ENCODE assay signal across 9 cellular contexts in the genomic region with DNA sequence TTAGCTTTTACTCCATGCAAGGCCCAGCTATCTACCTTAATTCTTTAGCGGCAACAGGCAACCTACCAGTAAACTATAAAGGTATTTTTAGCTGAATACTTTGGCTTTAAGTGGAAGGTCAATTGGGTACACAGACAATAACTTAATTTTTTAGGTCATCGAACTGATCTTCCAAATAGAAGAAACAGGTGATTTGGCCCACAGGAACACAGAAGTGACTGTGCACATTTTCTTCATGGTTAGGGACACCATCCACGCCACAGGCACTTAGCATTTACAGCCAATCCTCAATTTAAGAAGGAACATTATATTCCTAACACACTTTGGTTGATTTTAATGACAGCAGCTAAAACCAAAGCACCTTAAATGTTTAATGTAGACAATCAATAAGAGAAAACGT. TPM values are rescaled to one million over a fixed set of nuclear protein-coding genes. Genes with fewer than 3 reads are reported as not detected.
DNase-seq lines count a peak whose midpoint lies in the region; ATAC-seq, FAIRE-seq and TF ChIP-seq lines count a peak whose summit lies in the region.
"Had no signal": no experiment of that assay in that cellular context is flagged by ENCODE, and none has a peak within 500 bp of the region (broad histone marks: within the 10 kb centered on the region; RNA-seq: fewer than 3 reads in every experiment).

No MANE protein-coding gene starts in this region.

- DNase-seq in K562 (ENCODE audit: extremely low read depth in 1 of 4, low spot score in 3 of 4) (peak in 1 of 4 experiments; percentile 47), mesothelial cell of epicardium (ENCODE audit: low spot score in 2 of 2, unreplicated experiment in 2 of 2) (no peak), ovary (no peak)
- no peak for DNase-seq in activated CD4-positive, CD25-positive, alpha-beta regulatory T cell treated with anti-CD3 and anti-CD28 coated beads, Interleukin-2, amount 50 U/mL, for 72 hours
- DNase-seq: effector CD4-positive, alpha-beta T cell had no signal

- intact Hi-C loops in K562 (cut with micrococcal nuclease): loop anchor here (5.0 kb wide), 2 partner anchors 40 to 110 kb away; partner anchors contain the start of genes ATOSA and MYO5A
- intact Hi-C loops in ovary (cut with DNase I): no loop called here

- H3K27me3 ChIP-seq in ACC112 (ENCODE audit: insufficient read depth, low read length) (no peaks in the 10 kb centered on the region), HUES48 (ENCODE audit: control insufficient read depth, insufficient read depth, low read length) (no peaks in the 10 kb centered on the region), K562 (ENCODE audit: control insufficient read depth in 2 of 2, insufficient read depth in 2 of 2, low read length in 2 of 2) (no peaks in the 10 kb centered on the region), ovary (no peaks in the 10 kb centered on the region)

- H3K4me1 Mint-ChIP-seq in mesothelial cell of epicardium: peaks cover 20% of the 10 kb centered on the region

- H3K27ac Mint-ChIP-seq in mesothelial cell of epicardium: peak overlapping the region; percentile 21

- TF ChIP-seq CTCF in K562 (IDR thresholded peaks at IDR 0.05 in 2 of 3, conservative IDR thresholded peaks at IDR 0.05 in 1 of 3; ENCODE audit: insufficient read depth in 2 of 3, low read depth in 1 of 3, low read length in 3 of 3): no peak
- no peak for TF ChIP-seq CTCF in mesothelial cell of epicardium (IDR thresholded peaks at IDR 0.05; ENCODE audit: unreplicated experiment)
- no peak for TF ChIP-seq CTCF in ovary (IDR thresholded peaks at IDR 0.05)

- H3K4me1 ChIP-seq in ACC112 (ENCODE audit: control insufficient read depth, insufficient read depth, low read length, unreplicated experiment): peaks cover 7% of the 10 kb centered on the region
- H3K4me1 ChIP-seq in HUES48 (ENCODE audit: control insufficient read depth, insufficient read depth, low read length): peaks cover 15% of the 10 kb centered on the region
- H3K4me1 ChIP-seq in K562 (replicated peaks in 1 of 2; ENCODE audit: control insufficient read depth in 2 of 2, insufficient read depth in 2 of 2, low read length in 2 of 2): peaks cover 10 to 13% of the 10 kb centered on the region in 2 experiments; a peak in 4 of 5 replicates
- peaks cover 10% of the 10 kb centered on the region for H3K4me1 ChIP-seq in ovary (ENCODE audit: insufficient read depth)

- ATAC-seq in K562: peak; percentile 16; the same call in 1 of the 3 replicates
- no peak for ATAC-seq in HG03565 (IDR thresholded peaks at IDR 0.05; ENCODE audit: unreplicated experiment)
- ATAC-seq in HG03354 (IDR thresholded peaks at IDR 0.05; ENCODE audit: poor library complexity, severe bottlenecking, unreplicated experiment): no peak

- H3K9me3 ChIP-seq in HUES48 (ENCODE audit: control insufficient read depth, insufficient read depth, low read length) (no peaks in the 10 kb centered on the region), K562 (replicated peaks; ENCODE audit: control insufficient read depth, insufficient read depth, low read depth, low read length) (no peaks in the 10 kb centered on the region), ovary (no peaks in the 10 kb centered on the region)

- no peaks in the 10 kb centered on the region for H3K9me1 ChIP-seq in K562 (ENCODE audit: control insufficient read depth, insufficient read depth, low read length)

- H3K9ac ChIP-seq in HUES48 (ENCODE audit: low read depth, low read length): no peak overlapping the region
- peak overlapping the region in 1 of 2 experiments; percentile 97; a peak in 2 of 4 replicates for H3K9ac ChIP-seq in K562 (ENCODE audit: insufficient read depth in 1 of 2, low read depth in 2 of 2, low read length in 2 of 2)

- H3K4me3 ChIP-seq in ACC112 (ENCODE audit: low read depth, low read length) (peak overlapping the region; percentile 98), HUES48 (ENCODE audit: low read depth, low read length) (peak overlapping the region; percentile 98), K562 (peak overlapping the region; percentile 69), ovary (no peak overlapping the region)

- CTCF ChIA-PET in K562 (lab: Yijun Ruan, JAX; ENCODE audit: low intra/inter-chr PET ratio): no interaction called here

- BruUV-seq in K562 (replicated peaks; lab: Mats Ljungman, UMichigan): no TSS peak

- peaks cover 2% of the 10 kb centered on the region; the same call in 1 of the 2 replicates for H4K20me1 ChIP-seq in K562 (replicated peaks; ENCODE audit: control insufficient read depth, insufficient read depth, low read length)

- peak; percentile 48 for FAIRE-seq in K562 (lab: Jason Lieb, UNC)

- POLR2A ChIA-PET in K562 (lab: Yijun Ruan, JAX): interaction anchor here (0.7 to 1.8 kb wide), 5 partner anchors 9 to 331 kb away, joined by 3 to 8 read pairs (median 7); no protein-coding TSS in a partner anchor

- in situ Hi-C loops in K562 (cut with MboI): no loop called here

- H3K36me3 ChIP-seq in ACC112 (ENCODE audit: insufficient read depth, low read length) (peaks cover 8% of the 10 kb centered on the region; the same call in 1 of the 2 replicates), HUES48 (ENCODE audit: control insufficient read depth, insufficient read depth, low read length) (no peaks in the 10 kb centered on the region), K562 (ENCODE audit: control insufficient read depth, insufficient read depth, low read length) (peaks cover 14% of the 10 kb centered on the region; the same call in 2 of the 3 replicates), ovary (no peaks in the 10 kb centered on the region)

- peaks cover 2% of the 10 kb centered on the region for H3K36me3 Mint-ChIP-seq in mesothelial cell of epicardium

- no peak for TF ChIP-seq EP300 in K562 (IDR thresholded peaks at IDR 0.05; ENCODE audit: low read length)
- no peak for TF ChIP-seq EP300 in ovary (IDR thresholded peaks at IDR 0.05)

- H3K27ac ChIP-seq in ACC112 (ENCODE audit: low read depth, low read length): no peak overlapping the region
- H3K27ac ChIP-seq in HUES48 (ENCODE audit: low read depth, low read length): no peak overlapping the region
- peak overlapping the region; percentile 90 for H3K27ac ChIP-seq in K562 (ENCODE audit: extremely low read depth, low read depth, low read length)
- H3K27ac ChIP-seq in ovary: no peak overlapping the region

- WGBS in K562 (ENCODE audit: insufficient coverage, low coverage, missing lambda C conversion rate): 0% methylated on average over 4 of the region's 4 CpGs
- 65 to 69% (median 68%) methylated on average over 4 of the region's 4 CpGs for WGBS in ovary, 3 donors

- H3K4me3 Mint-ChIP-seq in mesothelial cell of epicardium: peak overlapping the region; percentile 89

- peak overlapping the region; percentile 94 for H3K4me2 ChIP-seq in K562 (ENCODE audit: insufficient read depth, low read length)

- no peak for TF ChIP-seq RAD21 in K562 (CRISPR knock-in tag; conservative IDR thresholded peaks at IDR 0.05 in 1 of 2, IDR thresholded peaks at IDR 0.05 in 1 of 2)

- H3K27me3 Mint-ChIP-seq in mesothelial cell of epicardium (ENCODE audit: low read depth): no peaks in the 10 kb centered on the region

- no peak for TF ChIP-seq POLR2A in K562 (conservative IDR thresholded peaks at IDR 0.05)
- TF ChIP-seq POLR2A in ovary (IDR thresholded peaks at IDR 0.05): no peak

- H2AFZ ChIP-seq in ACC112 (ENCODE audit: low read length, unreplicated experiment) (no peak overlapping the region), K562 (ENCODE audit: low read depth, low read length) (no peak overlapping the region)

- no peaks in the 10 kb centered on the region for H3K9me3 Mint-ChIP-seq in mesothelial cell of epicardium

- H3K79me2 ChIP-seq in ACC112 (ENCODE audit: control insufficient read depth, insufficient read depth, low read length, unreplicated experiment) (peaks cover 68% of the 10 kb centered on the region), K562 (ENCODE audit: control insufficient read depth, insufficient read depth, low read length) (peaks cover 69% of the 10 kb centered on the region)

RNA-seq across cellular contexts. Expression of gene ARPP19, which starts 1.9 kb away (rescaled TPM):
- total RNA-seq in K562 (2011; cell fraction: chromatin; rRNA removed; ENCODE audit: low replicate concordance): 14.8 and 44.2 TPM in 2 replicates
- total RNA-seq in K562 (2011; cell fraction: nucleolus; rRNA removed): 11.5 and 13.9 TPM in 2 replicates
- total RNA-seq in K562 (2011; cell fraction: nucleoplasm; rRNA removed): 34.2 and 60.2 TPM in 2 replicates
- total RNA-seq in K562 (2014; rRNA removed): 40.6 and 47.5 TPM in 2 replicates
- total RNA-seq in K562 (2014; rRNA removed; fragmentation: Illumina TruSeq; extraction: Trizol): 75.5 and 95.4 TPM in 2 replicates
- total RNA-seq in K562 (2015; rRNA removed; fragmentation: Illumina TruSeq; extraction: Trizol): 72.9 and 77.2 TPM in 2 replicates
- total RNA-seq in K562 (2021): 82.6 and 88.2 TPM in 2 replicates
- polyA plus RNA-seq in K562 (2011; rRNA removed): 84.8 and 102 TPM in 2 replicates
- 17.5 and 52.8 TPM in 2 replicates for polyA plus RNA-seq in K562 (2011; cell fraction: cytosol; rRNA removed)
- polyA plus RNA-seq in K562 (2011; cell fraction: nucleus; rRNA removed): 9.5 and 18.7 TPM in 2 replicates
- polyA plus RNA-seq in K562 (2012): 30.3 and 30.7 TPM in 2 replicates
- polyA plus RNA-seq in K562 (2014; fragmentation: Illumina TruSeq; extraction: Trizol): 57.2 and 60.5 TPM in 2 replicates
- polyA plus RNA-seq in K562 (2014; fragmentation: Nextera tagmentation; extraction: Ambion mirVana): 10 to 100 TPM; 33.3 to 35.4 TPM
- polyA plus RNA-seq in K562 (2014; rRNA removed): 40.6 and 46.8 TPM in 2 replicates
- polyA minus RNA-seq in K562 (2011; rRNA and poly(A)+ RNA removed): 83.7 and 96.3 TPM in 2 replicates
- 35.7 and 46.6 TPM in 2 replicates for polyA minus RNA-seq in K562 (2011; cell fraction: cytosol; rRNA and poly(A)+ RNA removed)
- 12.3 and 22.2 TPM in 2 replicates for polyA minus RNA-seq in K562 (2011; cell fraction: nucleus; rRNA and poly(A)+ RNA removed)
- total RNA-seq in mesothelial cell of epicardium: 144 to 152 TPM (median 146 TPM) in 3 replicates
- 100 to 1,000 TPM in 5 of 7 donors, 10 to 100 TPM in 2; 71.3 to 158 (median 125) TPM for total RNA-seq in ovary
- polyA plus RNA-seq in ovary: 10 to 100 TPM; 37.9 to 85.7 TPM

RNA-seq across cellular contexts. Expression of gene MYO5A, which starts 38.2 kb away (rescaled TPM):
- 2.3 and 2.4 TPM in 2 replicates for total RNA-seq in K562 (2011; cell fraction: chromatin; rRNA removed; ENCODE audit: low replicate concordance)
- 0.50 and 1.8 TPM in 2 replicates for total RNA-seq in K562 (2011; cell fraction: nucleolus; rRNA removed)
- 0.44 and 1.1 TPM in 2 replicates for total RNA-seq in K562 (2011; cell fraction: nucleoplasm; rRNA removed)
- total RNA-seq in K562 (2014; rRNA removed) (0.73 and 0.77 TPM in 2 replicates), K562 (2014; rRNA removed; fragmentation: Illumina TruSeq; extraction: Trizol) (0.40 and 0.41 TPM in 2 replicates), K562 (2015; rRNA removed; fragmentation: Illumina TruSeq; extraction: Trizol) (0.33 and 0.41 TPM in 2 replicates), K562 (2021) (0.65 and 0.82 TPM in 2 replicates), mesothelial cell of epicardium (13.7 to 15.3 TPM (median 14.4 TPM) in 3 replicates), ovary (10 to 100 TPM; 10.6 to 26.5 (median 15.9) TPM)
- polyA plus RNA-seq in K562 (2011; rRNA removed) (0.59 and 0.91 TPM in 2 replicates), K562 (2014; fragmentation: Illumina TruSeq; extraction: Trizol) (0.36 and 0.42 TPM in 2 replicates), K562 (2014; fragmentation: Nextera tagmentation; extraction: Ambion mirVana) (under 1 TPM; 0.03 to 0.07 TPM), K562 (2014; rRNA removed) (0.09 and 0.20 TPM in 2 replicates), ovary (1 to 10 TPM; 3.8 to 9.5 TPM)
- 0.34 and 0.43 TPM in 2 replicates for polyA plus RNA-seq in K562 (2011; cell fraction: cytosol; rRNA removed)
- polyA plus RNA-seq in K562 (2011; cell fraction: nucleus; rRNA removed): 0.51 and 1.2 TPM in 2 replicates
- polyA plus RNA-seq in K562 (2012): 0.30 and 0.72 TPM in 2 replicates
- 1.1 and 1.9 TPM in 2 replicates for polyA minus RNA-seq in K562 (2011; rRNA and poly(A)+ RNA removed)
- 1.5 and 2.4 TPM in 2 replicates for polyA minus RNA-seq in K562 (2011; cell fraction: cytosol; rRNA and poly(A)+ RNA removed)
- polyA minus RNA-seq in K562 (2011; cell fraction: nucleus; rRNA and poly(A)+ RNA removed): 0.67 and 1.00 TPM in 2 replicates
